In the genomic region with DNA sequence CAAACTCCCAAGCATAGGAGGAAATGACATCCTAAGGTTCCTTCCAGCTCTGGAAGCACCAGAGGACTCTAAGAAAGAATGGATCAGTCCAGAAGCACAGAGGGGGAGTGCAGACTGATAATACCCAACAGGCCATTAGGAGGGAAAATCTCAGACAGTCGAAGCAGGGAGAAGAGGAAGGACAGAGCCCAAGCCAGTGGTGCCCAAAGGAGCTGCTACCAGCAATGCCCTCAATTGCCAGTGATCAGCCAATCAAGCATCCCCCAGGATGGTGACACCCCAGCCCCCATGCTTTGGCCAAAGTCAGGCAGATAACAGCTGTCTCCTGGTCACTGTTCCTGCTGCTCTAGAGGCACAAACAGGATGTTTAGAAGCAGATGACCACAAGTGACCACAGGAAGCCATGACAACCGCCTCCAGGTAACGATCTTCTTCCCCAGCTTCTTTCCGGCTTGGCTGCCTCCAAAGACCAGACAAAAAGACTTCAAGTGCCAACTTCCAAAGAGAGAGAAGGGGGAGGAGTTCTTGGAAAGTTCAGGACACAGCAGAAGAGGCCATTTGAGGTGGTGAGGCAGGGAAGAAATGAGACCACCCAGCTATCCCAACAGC, we compare ENCODE assay signal across 1 cellular context.
A peak's percentile ranks its signal among the peaks of the same experiment; 100 is the strongest.
TF ChIP-seq lines count a peak whose summit lies in the region.

No MANE protein-coding gene starts in this region.

TF ChIP-seq in K562, 482 proteins besides CTCF, POLR2A, EP300 and RAD21 (continued from another document and continues in another):
- TF ChIP-seq CBFA2T2 (conservative IDR thresholded peaks at IDR 0.05) (no peak), CTBP1 (IDR thresholded peaks at IDR 0.05; ENCODE audit: borderline replicate concordance) (peak; percentile 92), SETDB1 (IDR thresholded peaks at IDR 0.05; ENCODE audit: low read length) (no peak), NRF1 (conservative IDR thresholded peaks at IDR 0.05 in 1 of 2, IDR thresholded peaks at IDR 0.05 in 1 of 2) (peak in 1 of 2 experiments; percentile 27; a peak in 1 of 4 replicates), MYC (IDR thresholded peaks at IDR 0.05; ENCODE audit: low read depth, low read length) (0 out of 2 replicates have a peak, but pooled peaks have one; percentile 14), MYC (CRISPR knock-in tag; IDR thresholded peaks at IDR 0.05; ENCODE audit: borderline replicate concordance, low read depth) (no peak), CXXC5 (CRISPR knock-in tag; IDR thresholded peaks at IDR 0.05) (peak; percentile 17; the same call in 1 of the 2 replicates), THAP12 (CRISPR knock-in tag; IDR thresholded peaks at IDR 0.05) (no peak), NR2C1 (IDR thresholded peaks at IDR 0.05) (no peak), NR2C1 (tag; IDR thresholded peaks at IDR 0.05) (no peak), SMAD4 (CRISPR knock-in tag; conservative IDR thresholded peaks at IDR 0.05) (0 out of 2 replicates have a peak, but pooled peaks have one; percentile 38), ESRRA (IDR thresholded peaks at IDR 0.05; ENCODE audit: borderline replicate concordance, low read depth) (peak; percentile 82; the same call in 1 of the 2 replicates), CBFB (CRISPR knock-in tag; IDR thresholded peaks at IDR 0.05) (peak; percentile 75; the same call in 1 of the 2 replicates), HNRNPUL1 (IDR thresholded peaks at IDR 0.05; ENCODE audit: low read length) (no peak), GTF2E2 (tag; IDR thresholded peaks at IDR 0.05) (no peak), RCOR1 (IDR thresholded peaks at IDR 0.05; ENCODE audit: borderline replicate concordance in 1 of 2, low read depth in 2 of 2, low read length in 2 of 2) (peak in 1 of 2 experiments; percentile 86; a peak in 2 of 4 replicates), HMBOX1 (IDR thresholded peaks at IDR 0.05) (no peak), DPF2 (IDR thresholded peaks at IDR 0.05) (peak; percentile 14; the same call in 1 of the 2 replicates), ZKSCAN3 (CRISPR knock-in tag; IDR thresholded peaks at IDR 0.05) (no peak), ZNF639 (CRISPR knock-in tag; conservative IDR thresholded peaks at IDR 0.05 in 1 of 2, IDR thresholded peaks at IDR 0.05 in 1 of 2) (peak in 1 of 2 experiments; percentile 33; a peak in 1 of 4 replicates), NCOA4 (IDR thresholded peaks at IDR 0.05; ENCODE audit: partially characterized antibody) (no peak), ETV6 (IDR thresholded peaks at IDR 0.05; ENCODE audit: borderline replicate concordance in 1 of 2, low read depth in 2 of 2, low read length in 1 of 2) (no peak), ETV6 (CRISPR knock-in tag; IDR thresholded peaks at IDR 0.05; ENCODE audit: borderline replicate concordance) (no peak), ZC3H4 (CRISPR knock-in tag; IDR thresholded peaks at IDR 0.05; ENCODE audit: borderline replicate concordance) (no peak), BHLHE40 (IDR thresholded peaks at IDR 0.05; ENCODE audit: low read length) (peak; percentile 15; the same call in 1 of the 2 replicates), TEAD4 (IDR thresholded peaks at IDR 0.05; ENCODE audit: low read length) (peak; percentile 21; the same call in 1 of the 2 replicates), TEAD4 (CRISPR knock-in tag; IDR thresholded peaks at IDR 0.05; ENCODE audit: borderline replicate concordance) (no peak), CHD1 (IDR thresholded peaks at IDR 0.05; ENCODE audit: low read length) (no peak), BMI1 (IDR thresholded peaks at IDR 0.05; ENCODE audit: low read length) (peak; percentile 75; the same call in 1 of the 2 replicates), DNMT1 (IDR thresholded peaks at IDR 0.05) (no peak), ETV5 (CRISPR knock-in tag; IDR thresholded peaks at IDR 0.05; ENCODE audit: low read depth) (peak; percentile 54; the same call in 1 of the 2 replicates)
- TF ChIP-seq, protein P1, sequence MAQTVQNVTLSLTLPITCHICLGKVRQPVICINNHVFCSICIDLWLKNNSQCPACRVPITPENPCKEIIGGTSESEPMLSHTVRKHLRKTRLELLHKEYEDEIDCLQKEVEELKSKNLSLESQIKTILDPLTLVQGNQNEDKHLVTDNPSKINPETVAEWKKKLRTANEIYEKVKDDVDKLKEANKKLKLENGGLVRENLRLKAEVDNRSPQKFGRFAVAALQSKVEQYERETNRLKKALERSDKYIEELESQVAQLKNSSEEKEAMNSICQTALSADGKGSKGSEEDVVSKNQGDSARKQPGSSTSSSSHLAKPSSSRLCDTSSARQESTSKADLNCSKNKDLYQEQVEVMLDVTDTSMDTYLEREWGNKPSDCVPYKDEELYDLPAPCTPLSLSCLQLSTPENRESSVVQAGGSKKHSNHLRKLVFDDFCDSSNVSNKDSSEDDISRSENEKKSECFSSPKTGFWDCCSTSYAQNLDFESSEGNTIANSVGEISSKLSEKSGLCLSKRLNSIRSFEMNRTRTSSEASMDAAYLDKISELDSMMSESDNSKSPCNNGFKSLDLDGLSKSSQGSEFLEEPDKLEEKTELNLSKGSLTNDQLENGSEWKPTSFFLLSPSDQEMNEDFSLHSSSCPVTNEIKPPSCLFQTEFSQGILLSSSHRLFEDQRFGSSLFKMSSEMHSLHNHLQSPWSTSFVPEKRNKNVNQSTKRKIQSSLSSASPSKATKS (CRISPR knock-in tag; IDR thresholded peaks at IDR 0.05), result no peak
- TF ChIP-seq, protein P2, sequence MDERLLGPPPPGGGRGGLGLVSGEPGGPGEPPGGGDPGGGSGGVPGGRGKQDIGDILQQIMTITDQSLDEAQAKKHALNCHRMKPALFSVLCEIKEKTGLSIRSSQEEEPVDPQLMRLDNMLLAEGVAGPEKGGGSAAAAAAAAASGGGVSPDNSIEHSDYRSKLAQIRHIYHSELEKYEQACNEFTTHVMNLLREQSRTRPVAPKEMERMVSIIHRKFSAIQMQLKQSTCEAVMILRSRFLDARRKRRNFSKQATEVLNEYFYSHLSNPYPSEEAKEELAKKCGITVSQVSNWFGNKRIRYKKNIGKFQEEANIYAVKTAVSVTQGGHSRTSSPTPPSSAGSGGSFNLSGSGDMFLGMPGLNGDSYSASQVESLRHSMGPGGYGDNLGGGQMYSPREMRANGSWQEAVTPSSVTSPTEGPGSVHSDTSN (CRISPR knock-in tag; IDR thresholded peaks at IDR 0.05; ENCODE audit: low read depth), result no peak
- TF ChIP-seq, protein P2 (tag; conservative IDR thresholded peaks at IDR 0.05; ENCODE audit: low read depth), result no peak
- TF ChIP-seq, protein P3, sequence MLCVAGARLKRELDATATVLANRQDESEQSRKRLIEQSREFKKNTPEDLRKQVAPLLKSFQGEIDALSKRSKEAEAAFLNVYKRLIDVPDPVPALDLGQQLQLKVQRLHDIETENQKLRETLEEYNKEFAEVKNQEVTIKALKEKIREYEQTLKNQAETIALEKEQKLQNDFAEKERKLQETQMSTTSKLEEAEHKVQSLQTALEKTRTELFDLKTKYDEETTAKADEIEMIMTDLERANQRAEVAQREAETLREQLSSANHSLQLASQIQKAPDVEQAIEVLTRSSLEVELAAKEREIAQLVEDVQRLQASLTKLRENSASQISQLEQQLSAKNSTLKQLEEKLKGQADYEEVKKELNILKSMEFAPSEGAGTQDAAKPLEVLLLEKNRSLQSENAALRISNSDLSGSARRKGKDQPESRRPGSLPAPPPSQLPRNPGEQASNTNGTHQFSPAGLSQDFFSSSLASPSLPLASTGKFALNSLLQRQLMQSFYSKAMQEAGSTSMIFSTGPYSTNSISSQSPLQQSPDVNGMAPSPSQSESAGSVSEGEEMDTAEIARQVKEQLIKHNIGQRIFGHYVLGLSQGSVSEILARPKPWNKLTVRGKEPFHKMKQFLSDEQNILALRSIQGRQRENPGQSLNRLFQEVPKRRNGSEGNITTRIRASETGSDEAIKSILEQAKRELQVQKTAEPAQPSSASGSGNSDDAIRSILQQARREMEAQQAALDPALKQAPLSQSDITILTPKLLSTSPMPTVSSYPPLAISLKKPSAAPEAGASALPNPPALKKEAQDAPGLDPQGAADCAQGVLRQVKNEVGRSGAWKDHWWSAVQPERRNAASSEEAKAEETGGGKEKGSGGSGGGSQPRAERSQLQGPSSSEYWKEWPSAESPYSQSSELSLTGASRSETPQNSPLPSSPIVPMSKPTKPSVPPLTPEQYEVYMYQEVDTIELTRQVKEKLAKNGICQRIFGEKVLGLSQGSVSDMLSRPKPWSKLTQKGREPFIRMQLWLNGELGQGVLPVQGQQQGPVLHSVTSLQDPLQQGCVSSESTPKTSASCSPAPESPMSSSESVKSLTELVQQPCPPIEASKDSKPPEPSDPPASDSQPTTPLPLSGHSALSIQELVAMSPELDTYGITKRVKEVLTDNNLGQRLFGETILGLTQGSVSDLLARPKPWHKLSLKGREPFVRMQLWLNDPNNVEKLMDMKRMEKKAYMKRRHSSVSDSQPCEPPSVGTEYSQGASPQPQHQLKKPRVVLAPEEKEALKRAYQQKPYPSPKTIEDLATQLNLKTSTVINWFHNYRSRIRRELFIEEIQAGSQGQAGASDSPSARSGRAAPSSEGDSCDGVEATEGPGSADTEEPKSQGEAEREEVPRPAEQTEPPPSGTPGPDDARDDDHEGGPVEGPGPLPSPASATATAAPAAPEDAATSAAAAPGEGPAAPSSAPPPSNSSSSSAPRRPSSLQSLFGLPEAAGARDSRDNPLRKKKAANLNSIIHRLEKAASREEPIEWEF (CRISPR knock-in tag; IDR thresholded peaks at IDR 0.05), result no peak
- TF ChIP-seq, protein P4, sequence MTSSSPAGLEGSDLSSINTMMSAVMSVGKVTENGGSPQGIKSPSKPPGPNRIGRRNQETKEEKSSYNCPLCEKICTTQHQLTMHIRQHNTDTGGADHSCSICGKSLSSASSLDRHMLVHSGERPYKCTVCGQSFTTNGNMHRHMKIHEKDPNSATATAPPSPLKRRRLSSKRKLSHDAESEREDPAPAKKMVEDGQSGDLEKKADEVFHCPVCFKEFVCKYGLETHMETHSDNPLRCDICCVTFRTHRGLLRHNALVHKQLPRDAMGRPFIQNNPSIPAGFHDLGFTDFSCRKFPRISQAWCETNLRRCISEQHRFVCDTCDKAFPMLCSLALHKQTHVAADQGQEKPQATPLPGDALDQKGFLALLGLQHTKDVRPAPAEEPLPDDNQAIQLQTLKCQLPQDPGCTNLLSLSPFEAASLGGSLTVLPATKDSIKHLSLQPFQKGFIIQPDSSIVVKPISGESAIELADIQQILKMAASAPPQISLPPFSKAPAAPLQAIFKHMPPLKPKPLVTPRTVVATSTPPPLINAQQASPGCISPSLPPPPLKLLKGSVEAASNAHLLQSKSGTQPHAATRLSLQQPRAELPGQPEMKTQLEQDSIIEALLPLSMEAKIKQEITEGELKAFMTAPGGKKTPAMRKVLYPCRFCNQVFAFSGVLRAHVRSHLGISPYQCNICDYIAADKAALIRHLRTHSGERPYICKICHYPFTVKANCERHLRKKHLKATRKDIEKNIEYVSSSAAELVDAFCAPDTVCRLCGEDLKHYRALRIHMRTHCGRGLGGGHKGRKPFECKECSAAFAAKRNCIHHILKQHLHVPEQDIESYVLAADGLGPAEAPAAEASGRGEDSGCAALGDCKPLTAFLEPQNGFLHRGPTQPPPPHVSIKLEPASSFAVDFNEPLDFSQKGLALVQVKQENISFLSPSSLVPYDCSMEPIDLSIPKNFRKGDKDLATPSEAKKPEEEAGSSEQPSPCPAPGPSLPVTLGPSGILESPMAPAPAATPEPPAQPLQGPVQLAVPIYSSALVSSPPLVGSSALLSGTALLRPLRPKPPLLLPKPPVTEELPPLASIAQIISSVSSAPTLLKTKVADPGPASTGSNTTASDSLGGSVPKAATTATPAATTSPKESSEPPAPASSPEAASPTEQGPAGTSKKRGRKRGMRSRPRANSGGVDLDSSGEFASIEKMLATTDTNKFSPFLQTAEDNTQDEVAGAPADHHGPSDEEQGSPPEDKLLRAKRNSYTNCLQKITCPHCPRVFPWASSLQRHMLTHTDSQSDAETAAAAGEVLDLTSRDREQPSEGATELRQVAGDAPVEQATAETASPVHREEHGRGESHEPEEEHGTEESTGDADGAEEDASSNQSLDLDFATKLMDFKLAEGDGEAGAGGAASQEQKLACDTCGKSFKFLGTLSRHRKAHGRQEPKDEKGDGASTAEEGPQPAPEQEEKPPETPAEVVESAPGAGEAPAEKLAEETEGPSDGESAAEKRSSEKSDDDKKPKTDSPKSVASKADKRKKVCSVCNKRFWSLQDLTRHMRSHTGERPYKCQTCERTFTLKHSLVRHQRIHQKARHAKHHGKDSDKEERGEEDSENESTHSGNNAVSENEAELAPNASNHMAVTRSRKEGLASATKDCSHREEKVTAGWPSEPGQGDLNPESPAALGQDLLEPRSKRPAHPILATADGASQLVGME (CRISPR knock-in tag; IDR thresholded peaks at IDR 0.05), result no peak
